In genomic region chr5:152529456-152529855, GRCh38 we compare ENCODE assay signal across 21 cellular contexts.
"Had no signal": no experiment of that assay in that cellular context is flagged by ENCODE, and none has a peak within 500 bp of the region (broad histone marks: within the 10 kb centered on the region; RNA-seq: fewer than 3 reads in every experiment).

No MANE protein-coding gene starts in this region.

- H3K4me3 ChIP-seq: ovary, prostate gland, upper lobe of left lung had no signal

- FAIRE-seq: endometrium, kidney had no signal

- ATAC-seq: activated naive CD8-positive, alpha-beta T cell treated with anti-CD3 and anti-CD28 coated beads, Interleukin-2, amount 50 U/mL, for 24 hours; activated T-cell treated with anti-CD3 and anti-CD28 coated beads, Interleukin-2, amount 50 U/mL, for 72 hours; left lobe of liver; natural killer cell; right cardiac atrium; stimulated activated naive CD8-positive, alpha-beta T cell treated with anti-CD3 and anti-CD28 coated beads, Interleukin-15, Interleukin-2, amounts not matched to agents 100 U/mL and 50 U/mL, for 24 hours; T-cell had no signal

- H3K36me3 Mint-ChIP-seq: activated naive CD4-positive, alpha-beta T cell treated with anti-CD3 and anti-CD28 coated beads, Interleukin-2, amount 10 ng/mL, durations not matched to agents 7 days and 5 days; brain; natural killer cell; T-cell had no signal

- H3K27ac Mint-ChIP-seq: activated CD4-positive, alpha-beta memory T cell treated with anti-CD3 and anti-CD28 coated beads, Interleukin-2, amount 10 ng/mL, durations not matched to agents 7 days and 5 days; activated naive CD4-positive, alpha-beta T cell treated with anti-CD3 and anti-CD28 coated beads, Interleukin-2, amount 10 ng/mL, durations not matched to agents 7 days and 5 days; activated naive CD8-positive, alpha-beta T cell treated with anti-CD3 and anti-CD28 coated beads, Interleukin-2, amount 50 U/mL, for 24 hours; activated T-cell treated with anti-CD3 and anti-CD28 coated beads, Interleukin-2, amount 50 U/mL, for 72 hours; brain; T-cell had no signal

- H3K27me3 Mint-ChIP-seq: activated naive CD8-positive, alpha-beta T cell treated with anti-CD3 and anti-CD28 coated beads, Interleukin-2, amount 50 U/mL, for 24 hours; T-cell had no signal

- H3K4me1 ChIP-seq: prostate gland had no signal

- H3K36me3 ChIP-seq: neutrophil, ovary, prostate gland, upper lobe of left lung had no signal

- H3K9me3 Mint-ChIP-seq: activated CD4-positive, alpha-beta memory T cell treated with anti-CD3 and anti-CD28 coated beads, Interleukin-2, amount 10 ng/mL, durations not matched to agents 7 days and 5 days; activated naive CD4-positive, alpha-beta T cell treated with anti-CD3 and anti-CD28 coated beads, Interleukin-2, amount 10 ng/mL, durations not matched to agents 7 days and 5 days; activated naive CD8-positive, alpha-beta T cell treated with anti-CD3 and anti-CD28 coated beads, Interleukin-2, amount 50 U/mL, for 24 hours; activated T-cell treated with anti-CD3 and anti-CD28 coated beads, Interleukin-2, amount 50 U/mL, for 72 hours; natural killer cell; T-cell had no signal

- H3K27ac ChIP-seq: neutrophil, ovary, prostate gland, upper lobe of left lung had no signal

- DNase-seq: activated CD4-positive, alpha-beta memory T cell treated with anti-CD3 and anti-CD28 coated beads, Interleukin-2, amount 10 ng/mL, durations not matched to agents 7 days and 5 days; activated CD4-positive, alpha-beta T cell treated with anti-CD3 and anti-CD28 coated beads for 48 hours; activated effector memory CD4-positive, alpha-beta T cell treated with Interleukin-2 at 50 U/mL for 16 hours; activated naive CD4-positive, alpha-beta T cell treated with anti-CD3 and anti-CD28 coated beads, Interleukin-2, amount 10 ng/mL, durations not matched to agents 7 days and 5 days; activated naive CD8-positive, alpha-beta T cell treated with anti-CD3 and anti-CD28 coated beads, Interleukin-2, amount 50 U/mL, for 24 hours; activated T-cell treated with anti-CD3 and anti-CD28 coated beads, Interleukin-2, amount 50 U/mL, for 72 hours; kidney; midbrain; natural killer cell; ovary; right cardiac atrium; stimulated activated CD4-positive, alpha-beta T cell treated with anti-CD3 and anti-CD28 coated beads, Interleukin-4, amount 100 ng/mL, for 24 hours; stimulated activated naive CD8-positive, alpha-beta T cell treated with anti-CD3 and anti-CD28 coated beads, Interleukin-15, Interleukin-2, amounts not matched to agents 100 U/mL and 50 U/mL, for 24 hours; T-cell; T-helper 9 cell; upper lobe of left lung had no signal

- H3K9me3 ChIP-seq: neutrophil, ovary, prostate gland, upper lobe of left lung had no signal

- H3K27me3 ChIP-seq: neutrophil, ovary, upper lobe of left lung had no signal

- H3K4me3 Mint-ChIP-seq: activated CD4-positive, alpha-beta memory T cell treated with anti-CD3 and anti-CD28 coated beads, Interleukin-2, amount 10 ng/mL, durations not matched to agents 7 days and 5 days; activated naive CD4-positive, alpha-beta T cell treated with anti-CD3 and anti-CD28 coated beads, Interleukin-2, amount 10 ng/mL, durations not matched to agents 7 days and 5 days; activated naive CD8-positive, alpha-beta T cell treated with anti-CD3 and anti-CD28 coated beads, Interleukin-2, amount 50 U/mL, for 24 hours; activated T-cell treated with anti-CD3 and anti-CD28 coated beads, Interleukin-2, amount 50 U/mL, for 72 hours; brain; T-cell had no signal
